ENCODE assay signal across 5 cellular contexts in genomic region chr11:112553340-112553739, GRCh38.
"Had no signal": no experiment of that assay in that cellular context is flagged by ENCODE, and none has a peak within 500 bp of the region (broad histone marks: within the 10 kb centered on the region; RNA-seq: fewer than 3 reads in every experiment).

No MANE protein-coding gene starts in this region.

- FAIRE-seq: H1, H54 had no signal

- DNase-seq: H9, HCEC 1CT, KBM-7 had no signal
